Comparison of ENCODE assay signal across 8 cellular contexts in the genomic region with DNA sequence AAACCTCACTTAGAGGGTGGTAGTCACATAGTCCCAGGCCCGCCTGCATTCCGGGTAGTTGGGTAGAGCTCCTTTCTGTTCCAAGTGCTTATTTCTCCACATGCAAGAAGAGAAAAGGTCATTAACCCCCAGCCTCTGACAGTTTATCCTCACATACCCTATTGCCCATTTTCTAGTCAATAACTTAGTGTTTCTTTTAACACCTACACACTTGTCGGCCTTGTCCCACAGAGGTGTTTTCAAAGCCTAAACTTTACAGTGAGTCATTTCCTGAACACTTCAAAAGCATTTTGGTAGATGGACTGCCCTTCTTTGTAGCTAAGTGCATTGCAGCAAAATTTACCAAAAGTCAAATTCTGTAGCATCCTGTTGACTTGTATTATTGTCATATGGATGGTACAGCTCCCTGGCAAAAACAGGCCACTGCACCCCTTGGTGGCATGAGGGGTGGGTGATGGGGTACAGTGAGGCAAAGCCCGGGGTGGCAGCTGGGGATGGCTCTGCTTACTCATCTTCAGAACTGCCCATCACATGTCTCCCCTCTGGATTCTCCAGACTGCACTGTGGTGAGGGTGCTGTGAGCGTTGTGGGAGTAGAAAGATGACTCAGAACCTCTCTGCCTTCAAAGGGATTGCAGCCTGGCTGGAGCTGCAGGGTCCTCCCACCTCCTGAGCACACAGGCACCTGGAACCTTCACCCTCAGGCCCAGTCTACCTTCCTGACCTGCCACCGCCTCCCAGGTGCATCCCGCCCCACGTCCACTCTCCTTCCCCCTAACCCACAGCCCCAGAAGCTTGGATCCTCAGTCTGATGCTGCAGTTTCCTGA. TPM values are rescaled to one million over a fixed set of nuclear protein-coding genes. Genes with fewer than 3 reads are reported as not detected.
DNase-seq lines count a peak whose midpoint lies in the region; ATAC-seq and TF ChIP-seq lines count a peak whose summit lies in the region.

No MANE protein-coding gene starts in this region.

- ATAC-seq in HG02588 (IDR thresholded peaks at IDR 0.05; ENCODE audit: unreplicated experiment) (peak; percentile 47), HG03521 (IDR thresholded peaks at IDR 0.05; ENCODE audit: unreplicated experiment) (no peak)
- ATAC-seq in activated CD4-positive, CD25-positive, alpha-beta regulatory T cell treated with anti-CD3 and anti-CD28 coated beads, Interleukin-2, amount 50 U/mL, for 24 hours, result peak; percentile 83 to 87

- peaks cover 45% of the 10 kb centered on the region for H3K4me1 ChIP-seq in A673 (ENCODE audit: insufficient read depth, low read length, poor library complexity, severe bottlenecking)

- TF ChIP-seq CTCF in A673 (conservative IDR thresholded peaks at IDR 0.05; ENCODE audit: low read depth, low read length), result no peak
- no peak for TF ChIP-seq CTCF in choroid plexus epithelial cell (conservative IDR thresholded peaks at IDR 0.05; ENCODE audit: low read depth, low read length)

- POLR2A ChIA-PET in A673 (lab: Charles Lee; ENCODE audit: low non-redundant PET), result no interaction called here

- H3K4me3 ChIP-seq in A673 (ENCODE audit: low read depth, low read length, poor library complexity, severe bottlenecking) (no peak overlapping the region), choroid plexus epithelial cell (ENCODE audit: low read depth, low read length) (no peak overlapping the region), skin epidermis (no peak overlapping the region)

- no peaks in the 10 kb centered on the region for H3K9me3 ChIP-seq in A673 (ENCODE audit: low read depth, low read length, poor library complexity, severe bottlenecking)

- H3K27ac ChIP-seq in A673 (ENCODE audit: low read depth, low read length, poor library complexity, severe bottlenecking), result no peak overlapping the region
- H3K27ac ChIP-seq in skin epidermis, result peak overlapping the region in 14 of 21 experiments; percentile 22 to 96 (median 76)

- CTCF ChIA-PET in A673 (lab: Charles Lee), result interaction anchor here (1.0 kb wide), 1 partner anchor 20 kb away, joined by 3 read pairs; no protein-coding TSS in a partner anchor

- intact Hi-C loops in A673 (cut with micrococcal nuclease; ENCODE audit: unreplicated experiment), result no loop called here

- BruUV-seq in A673 (replicated peaks; lab: Mats Ljungman, UMichigan), result no TSS peak

- DNase-seq in A673 (ENCODE audit: low spot score), result peak; percentile 25
- DNase-seq in choroid plexus epithelial cell (ENCODE audit: low read depth), result peak; percentile 94
- DNase-seq in GM19238 (ENCODE audit: insufficient read length, low spot score), result no peak
- no peak for DNase-seq in NCI-H1105 treated with DMSO at 0.1 percent for 48 hours (lab: John Stamatoyannopoulos, UW)

- peaks cover 20% of the 10 kb centered on the region for H3K27me3 ChIP-seq in A673 (replicated peaks; ENCODE audit: insufficient read depth, low read depth, low read length, poor library complexity)

- no peaks in the 10 kb centered on the region for H3K36me3 ChIP-seq in A673 (ENCODE audit: insufficient read depth, low read length, poor library complexity, severe bottlenecking)

RNA-seq across cellular contexts. Expression of gene DMRTB1, which starts 45.8 kb away (rescaled TPM):
- total RNA-seq in A673 (2021), result not detected in 2 replicates

Comparison
In these comparisons a context has a peak if more than half of its experiments do, and no peak if none do; other contexts are left out.
1. DNase-seq: peak in A673 (single experiment) and choroid plexus epithelial cell (single experiment); none in GM19238 (single experiment) and NCI-H1105 treated with DMSO at 0.1 percent for 48 hours (single experiment).